In genomic region chr1:177945943-177946650, GRCh38 we compare ENCODE assay signal across 9 cellular contexts. TPM values are rescaled to one million over a fixed set of nuclear protein-coding genes. Genes with fewer than 3 reads are reported as not detected.
DNase-seq lines count a peak whose midpoint lies in the region; ATAC-seq and TF ChIP-seq lines count a peak whose summit lies in the region.
"Had no signal": no experiment of that assay in that cellular context is flagged by ENCODE, and none has a peak within 500 bp of the region (broad histone marks: within the 10 kb centered on the region; RNA-seq: fewer than 3 reads in every experiment).

No MANE protein-coding gene starts in this region.

- WGBS in gastroesophageal sphincter (ENCODE audit: low coverage in 1 of 2), 2 donors: 52 to 58% methylated on average over 4 to 6 of the region's 12 CpGs

- H3K9me3 Mint-ChIP-seq in CD14-positive monocyte: peaks cover 0 to 2% (median 0%) of the 10 kb centered on the region in 7 donors
- no peaks in the 10 kb centered on the region for H3K9me3 Mint-ChIP-seq in activated CD8-positive, alpha-beta T cell treated with anti-CD3 and anti-CD28 coated beads, Interleukin-2, amount 10 ng/mL, durations not matched to agents 7 days and 5 days (ENCODE audit: insufficient read depth)
- no peaks in the 10 kb centered on the region for H3K9me3 Mint-ChIP-seq in progenitor cell of endocrine pancreas (ENCODE audit: low read depth)
- H3K9me3 Mint-ChIP-seq: T-helper 1 cell treated with Interleukin-12 subunit alpha and Interleukin-12 subunit beta and Interleukin-4 antibody, amounts not matched to agents 30 μg/mL and 1 μg/mL, for 36 hours had no signal

- DNase-seq in CD14-positive monocyte (ENCODE audit: low spot score) (no peak), NCI-H226 (peak; percentile 45), progenitor cell of endocrine pancreas (ENCODE audit: low spot score, unreplicated experiment) (peak; percentile 60), cortex of kidney (lab: John Stamatoyannopoulos, UW) (no peak)
- peak; percentile 50 for DNase-seq in activated CD8-positive, alpha-beta T cell treated with anti-CD3 and anti-CD28 coated beads, Interleukin-2, amount 10 ng/mL, durations not matched to agents 7 days and 5 days

- no peak overlapping the region for H3K27ac Mint-ChIP-seq in CD14-positive monocyte
- H3K27ac Mint-ChIP-seq in activated CD8-positive, alpha-beta T cell treated with anti-CD3 and anti-CD28 coated beads, Interleukin-2, amount 10 ng/mL, durations not matched to agents 7 days and 5 days: no peak overlapping the region
- H3K27ac Mint-ChIP-seq in progenitor cell of endocrine pancreas: peak overlapping the region; percentile 65
- H3K27ac Mint-ChIP-seq: T-helper 1 cell treated with Interleukin-12 subunit alpha and Interleukin-12 subunit beta and Interleukin-4 antibody, amounts not matched to agents 30 μg/mL and 1 μg/mL, for 36 hours had no signal

- TF ChIP-seq CTCF in CD14-positive monocyte (IDR thresholded peaks at IDR 0.05) (peak; percentile 85), gastroesophageal sphincter (IDR thresholded peaks at IDR 0.05) (peak in 3 of 4 experiments; percentile 59 to 86 (median 62)), progenitor cell of endocrine pancreas (IDR thresholded peaks at IDR 0.05; ENCODE audit: unreplicated experiment) (peak; percentile 93)

- no peak overlapping the region for H3K27ac ChIP-seq in gastroesophageal sphincter

- no peak for TF ChIP-seq POLR2A in gastroesophageal sphincter (IDR thresholded peaks at IDR 0.05)

- no peak overlapping the region for H3K4me3 ChIP-seq in gastroesophageal sphincter

- no peak for TF ChIP-seq EP300 in gastroesophageal sphincter (IDR thresholded peaks at IDR 0.05)

- ATAC-seq in GM18508 (IDR thresholded peaks at IDR 0.05; ENCODE audit: insufficient read depth, unreplicated experiment) (peak; percentile 74), HG03103 (IDR thresholded peaks at IDR 0.05; ENCODE audit: low read depth, unreplicated experiment) (peak; percentile 64), gastroesophageal sphincter (peak; percentile 17)
- peak; percentile 47 for ATAC-seq in activated CD8-positive, alpha-beta T cell treated with anti-CD3 and anti-CD28 coated beads, Interleukin-2, amount 10 ng/mL, durations not matched to agents 7 days and 5 days

- H3K4me1 ChIP-seq in gastroesophageal sphincter: peaks cover 0 to 12% (median 0%) of the 10 kb centered on the region in 3 donors

- no peaks in the 10 kb centered on the region for H3K9me3 ChIP-seq in gastroesophageal sphincter

- POLR2A ChIA-PET in activated CD8-positive, alpha-beta T cell treated with anti-CD3 and anti-CD28 coated beads, Interleukin-2, amount 10 ng/mL, durations not matched to agents 7 days and 5 days (lab: Charles Lee): no interaction called here

- H3K27me3 Mint-ChIP-seq in CD14-positive monocyte (ENCODE audit: low read depth in 3 of 3) (peaks cover 0 to 3% (median 0%) of the 10 kb centered on the region in 3 donors), progenitor cell of endocrine pancreas (peaks cover 22% of the 10 kb centered on the region)
- H3K27me3 Mint-ChIP-seq in activated CD8-positive, alpha-beta T cell treated with anti-CD3 and anti-CD28 coated beads, Interleukin-2, amount 10 ng/mL, durations not matched to agents 7 days and 5 days (ENCODE audit: low read depth): no peaks in the 10 kb centered on the region

- intact Hi-C loops in CD14-positive monocyte (cut with micrococcal nuclease): no loop called here

- peaks cover 28% of the 10 kb centered on the region for H3K4me1 Mint-ChIP-seq in CD14-positive monocyte
- no peaks in the 10 kb centered on the region for H3K4me1 Mint-ChIP-seq in activated CD8-positive, alpha-beta T cell treated with anti-CD3 and anti-CD28 coated beads, Interleukin-2, amount 10 ng/mL, durations not matched to agents 7 days and 5 days (ENCODE audit: low read depth)
- peaks cover 5% of the 10 kb centered on the region for H3K4me1 Mint-ChIP-seq in progenitor cell of endocrine pancreas (ENCODE audit: low read depth)

- H3K4me3 Mint-ChIP-seq in CD14-positive monocyte (no peak overlapping the region), progenitor cell of endocrine pancreas (ENCODE audit: low read depth) (peak overlapping the region; percentile 9)
- no peak overlapping the region for H3K4me3 Mint-ChIP-seq in activated CD8-positive, alpha-beta T cell treated with anti-CD3 and anti-CD28 coated beads, Interleukin-2, amount 10 ng/mL, durations not matched to agents 7 days and 5 days
- H3K4me3 Mint-ChIP-seq: T-helper 1 cell treated with Interleukin-12 subunit alpha and Interleukin-12 subunit beta and Interleukin-4 antibody, amounts not matched to agents 30 μg/mL and 1 μg/mL, for 36 hours had no signal

- CTCF ChIA-PET in activated CD8-positive, alpha-beta T cell treated with anti-CD3 and anti-CD28 coated beads, Interleukin-2, amount 10 ng/mL, durations not matched to agents 7 days and 5 days (lab: Charles Lee): interaction anchor here (0.8 to 1.4 kb wide), 4 partner anchors 12 to 1386 kb away, joined by 3 to 4 read pairs (median 4); no protein-coding TSS in a partner anchor

- H3K27me3 ChIP-seq in gastroesophageal sphincter: no peaks in the 10 kb centered on the region

- H3K36me3 Mint-ChIP-seq in CD14-positive monocyte (no peaks in the 10 kb centered on the region), progenitor cell of endocrine pancreas (ENCODE audit: insufficient read depth) (no peaks in the 10 kb centered on the region)
- H3K36me3 Mint-ChIP-seq in activated CD8-positive, alpha-beta T cell treated with anti-CD3 and anti-CD28 coated beads, Interleukin-2, amount 10 ng/mL, durations not matched to agents 7 days and 5 days (ENCODE audit: low read depth): no peaks in the 10 kb centered on the region

- H3K36me3 ChIP-seq in gastroesophageal sphincter: peaks cover 0 to 51% of the 10 kb centered on the region in 2 donors

RNA-seq across cellular contexts. Expression of gene SEC16B, which starts 23.8 kb away (rescaled TPM):
- polyA plus RNA-seq in CD14-positive monocyte: under 1 TPM in 1 of 2 donors, not detected in 1; 0.10 TPM
- total RNA-seq in activated CD8-positive, alpha-beta T cell treated with anti-CD3 and anti-CD28 coated beads, Interleukin-2, amount 10 ng/mL, durations not matched to agents 7 days and 5 days: not detected
- total RNA-seq in gastroesophageal sphincter (1 to 10 TPM; 1.8 to 5.5 (median 3.5) TPM), progenitor cell of endocrine pancreas (0.67 and 1.5 TPM in 2 replicates)

Comparison
In these comparisons a context has a peak if more than half of its experiments do, and no peak if none do; other contexts are left out.
1. DNase-seq: peak in NCI-H226 (single experiment), activated CD8-positive, alpha-beta T cell treated with anti-CD3 and anti-CD28 coated beads, Interleukin-2, amount 10 ng/mL, durations not matched to agents 7 days and 5 days (single experiment) and progenitor cell of endocrine pancreas (single experiment); none in CD14-positive monocyte (single experiment) and cortex of kidney (single experiment).
2. ATAC-seq: peak in every context shown above with its lines; median percentile 74 in GM18508; 64 in HG03103; 47 in activated CD8-positive, alpha-beta T cell treated with anti-CD3 and anti-CD28 coated beads, Interleukin-2, amount 10 ng/mL, durations not matched to agents 7 days and 5 days; 17 in gastroesophageal sphincter.
3. Peak in every context shown above with its lines, with median percentiles within 50 percentile points of each other: CTCF ChIP-seq.